ENCODE assay signal across 9 cellular contexts in the genomic region with DNA sequence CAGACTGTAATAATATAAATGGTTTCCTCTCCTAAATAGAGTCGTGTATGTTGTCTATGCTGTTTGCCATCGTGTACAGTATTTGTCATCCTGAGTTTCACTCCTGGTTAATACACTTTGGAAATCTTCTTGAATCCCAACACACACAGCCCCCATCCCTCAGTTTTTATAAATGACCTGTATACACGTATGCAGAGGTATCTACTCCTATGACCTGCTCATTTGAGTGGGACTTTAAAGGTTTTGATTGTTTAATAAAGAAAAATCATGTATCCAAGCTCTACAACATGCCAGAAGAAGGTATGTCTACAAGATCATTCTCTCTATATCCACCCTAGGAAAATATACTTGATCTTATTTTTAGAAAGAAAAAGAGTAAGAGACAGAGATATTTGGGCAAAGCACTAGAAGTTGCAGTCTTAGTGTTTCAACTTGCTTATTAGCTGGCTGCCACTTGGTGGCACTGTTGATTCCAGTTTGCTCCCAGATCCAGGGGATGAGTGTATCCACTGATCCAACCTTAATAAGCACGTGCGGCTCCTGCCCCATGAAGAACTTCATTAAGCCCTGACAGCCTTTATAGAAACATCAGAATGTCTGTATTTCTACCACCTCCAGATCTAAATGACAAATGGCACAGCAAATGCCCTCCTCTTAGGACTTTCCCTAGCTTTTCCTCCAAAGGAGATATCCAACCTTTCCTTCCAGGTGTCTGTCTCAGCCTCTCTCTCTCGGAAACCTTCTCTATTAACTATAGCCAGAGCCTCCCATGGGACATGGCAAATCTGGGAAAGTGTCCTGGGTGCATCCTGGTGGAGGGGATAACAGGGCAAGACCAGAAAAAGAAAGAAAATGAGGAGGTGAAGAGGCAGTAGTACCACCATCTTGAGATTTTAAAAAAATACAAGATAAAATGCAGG.
DNase-seq lines count a peak whose midpoint lies in the region; ATAC-seq and TF ChIP-seq lines count a peak whose summit lies in the region.
"Had no signal": no experiment of that assay in that cellular context is flagged by ENCODE, and none has a peak within 500 bp of the region (broad histone marks: within the 10 kb centered on the region; RNA-seq: fewer than 3 reads in every experiment).

No MANE protein-coding gene starts in this region.

- no peak overlapping the region for H3K27ac ChIP-seq in CD4-positive, alpha-beta T cell (ENCODE audit: low read depth, low read length)
- H3K27ac ChIP-seq in OCI-LY7 (ENCODE audit: low read depth, low read length, poor library complexity, severe bottlenecking) = no peak overlapping the region
- H3K27ac ChIP-seq in substantia nigra (ENCODE audit: low read depth, low read length, poor library complexity, severe bottlenecking) = no peak overlapping the region
- H3K27ac ChIP-seq: SK-N-MC had no signal

- H3K9me2 ChIP-seq in OCI-LY7 (ENCODE audit: insufficient read depth, low read length) = no peaks in the 10 kb centered on the region

- no peak overlapping the region for H3K27ac Mint-ChIP-seq in CD4-positive, alpha-beta T cell

- POLR2A ChIA-PET in CD4-positive, alpha-beta T cell (lab: Charles Lee) = interaction anchor here (0.6 kb wide), 1 partner anchor 589 kb away, joined by 3 read pairs; no protein-coding TSS in a partner anchor
- POLR2A ChIA-PET in OCI-LY7 (lab: Charles Lee) = interaction anchor here (0.6 kb wide), 1 partner anchor 318 kb away, joined by 4 read pairs; no protein-coding TSS in a partner anchor

- no peak overlapping the region for H2AFZ ChIP-seq in OCI-LY7 (ENCODE audit: low read length)

- H3K36me3 ChIP-seq in OCI-LY7 (ENCODE audit: insufficient read depth, low read length) (no peaks in the 10 kb centered on the region), kidney epithelial cell (ENCODE audit: control insufficient read depth, insufficient read depth, low read length) (no peaks in the 10 kb centered on the region)

- DNase-seq in CD4-positive, alpha-beta T cell = no peak
- DNase-seq in HuH-7.5 (ENCODE audit: low spot score) (peak; percentile 39), OCI-LY7 (ENCODE audit: low spot score) (peak; percentile 47), cerebellar nuclear complex (lab: John Stamatoyannopoulos, UW) (peak; percentile 10 to 41), kidney epithelial cell (ENCODE audit: low read depth) (no peak), substantia nigra (lab: John Stamatoyannopoulos, UW) (peak in 33 of 49 donors; percentile 1 to 63 (median 24))
- no peak for DNase-seq in effector CD8-positive, alpha-beta T cell (lab: John Stamatoyannopoulos, UW)

- H3K4me1 ChIP-seq in OCI-LY7 (ENCODE audit: insufficient read depth, low read length, poor library complexity, severe bottlenecking) = no peaks in the 10 kb centered on the region

- no peak overlapping the region for H3K4me2 ChIP-seq in OCI-LY7 (ENCODE audit: low read length)

- CTCF ChIA-PET in CD4-positive, alpha-beta T cell (lab: Charles Lee) = no interaction called here
- CTCF ChIA-PET in OCI-LY7 (lab: Charles Lee; ENCODE audit: unreplicated experiment) = interaction anchor here (1.2 kb wide), 1 partner anchor 8 kb away, joined by 3 read pairs; no protein-coding TSS in a partner anchor

- H3K27me3 ChIP-seq in CD4-positive, alpha-beta T cell (ENCODE audit: control insufficient read depth, insufficient read depth, low read length) = no peaks in the 10 kb centered on the region
- H3K27me3 ChIP-seq in kidney epithelial cell (ENCODE audit: control insufficient read depth, insufficient read depth, low read length) = no peaks in the 10 kb centered on the region

- H3K79me2 ChIP-seq in OCI-LY7 (ENCODE audit: insufficient read depth, low read depth, low read length) = no peaks in the 10 kb centered on the region

- intact Hi-C loops in CD4-positive, alpha-beta T cell (cut with DNase I, micrococcal nuclease) = no loop called here
- intact Hi-C loops in OCI-LY7 (cut with micrococcal nuclease; ENCODE audit: unreplicated experiment) = loop anchor here (2.0 kb wide), 1 partner anchor 192 kb away; no protein-coding TSS in a partner anchor

- H3K36me3 Mint-ChIP-seq in CD4-positive, alpha-beta T cell (ENCODE audit: low read depth) = no peaks in the 10 kb centered on the region

- H3K27me3 Mint-ChIP-seq in CD4-positive, alpha-beta T cell = peaks cover 14% of the 10 kb centered on the region

- no peak overlapping the region for H3K4me3 Mint-ChIP-seq in CD4-positive, alpha-beta T cell

- no peaks in the 10 kb centered on the region for H4K20me1 ChIP-seq in OCI-LY7 (ENCODE audit: insufficient read depth, low read length)

- ATAC-seq in CD4-positive, alpha-beta T cell (ENCODE audit: poor library complexity) = no peak
- ATAC-seq in GM19023 (IDR thresholded peaks at IDR 0.05; ENCODE audit: unreplicated experiment) = peak; percentile 72

- no peaks in the 10 kb centered on the region for H3K9me3 Mint-ChIP-seq in CD4-positive, alpha-beta T cell

- H3K4me1 Mint-ChIP-seq in CD4-positive, alpha-beta T cell (ENCODE audit: low read depth) = no peaks in the 10 kb centered on the region

- TF ChIP-seq CTCF in CD4-positive, alpha-beta T cell (IDR thresholded peaks at IDR 0.05) = peak; percentile 16
- peak; percentile 85 for TF ChIP-seq CTCF in OCI-LY7 (conservative IDR thresholded peaks at IDR 0.05; ENCODE audit: low read length)
- peak; percentile 84 for TF ChIP-seq CTCF in kidney epithelial cell (IDR thresholded peaks at IDR 0.05; ENCODE audit: insufficient read depth, low read length, poor library complexity, severe bottlenecking)

- H3K4me3 ChIP-seq in OCI-LY7 (ENCODE audit: low read depth, low read length, poor library complexity, severe bottlenecking) (no peak overlapping the region), kidney epithelial cell (ENCODE audit: low read depth, low read length) (no peak overlapping the region)
- H3K4me3 ChIP-seq: SK-N-MC had no signal

- no TSS peak for BruUV-seq in OCI-LY7 (replicated peaks; lab: Mats Ljungman, UMichigan)

- H3K9me3 ChIP-seq in CD4-positive, alpha-beta T cell (ENCODE audit: control insufficient read depth, low read length) = no peaks in the 10 kb centered on the region
- H3K9me3 ChIP-seq in OCI-LY7 (ENCODE audit: low read length) = no peaks in the 10 kb centered on the region

Comparison
In these comparisons a context has a peak if more than half of its experiments do, and no peak if none do; other contexts are left out.
1. DNase-seq: peak in HuH-7.5 (single experiment), OCI-LY7 (single experiment), cerebellar nuclear complex (2 of 2) and substantia nigra (33 of 49); none in CD4-positive, alpha-beta T cell (0 of 10), kidney epithelial cell (single experiment) and effector CD8-positive, alpha-beta T cell (single experiment).
2. CTCF ChIP-seq: peak in every context shown above with its lines; median percentile 85 in OCI-LY7; 84 in kidney epithelial cell; 16 in CD4-positive, alpha-beta T cell.